Comparison of ENCODE assay signal across 18 cellular contexts in the genomic region with DNA sequence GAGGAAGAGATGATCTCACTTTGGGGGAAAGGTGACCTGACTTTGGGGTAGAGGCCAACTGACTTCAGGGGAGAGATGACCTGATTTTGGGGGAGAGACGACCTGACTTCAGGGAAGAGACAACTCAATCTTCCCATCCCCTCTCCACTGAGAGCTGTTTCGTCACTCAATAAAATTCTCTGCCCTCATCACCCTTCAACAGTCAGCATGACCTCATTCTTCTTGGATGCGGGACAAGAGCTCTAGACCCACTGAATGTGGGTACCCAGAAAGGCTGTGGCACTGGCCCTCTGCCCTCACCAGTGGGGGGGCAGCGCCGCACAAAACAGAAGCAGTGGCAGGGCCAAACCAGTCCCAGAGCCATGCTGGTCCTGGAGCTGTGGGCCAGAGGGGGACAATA. TPM values are rescaled to one million over a fixed set of nuclear protein-coding genes. Genes with fewer than 3 reads are reported as not detected.
"Had no signal": no experiment of that assay in that cellular context is flagged by ENCODE, and none has a peak within 500 bp of the region (broad histone marks: within the 10 kb centered on the region; RNA-seq: fewer than 3 reads in every experiment).

No MANE protein-coding gene starts in this region.

- H3K36me3 Mint-ChIP-seq: activated naive CD8-positive, alpha-beta T cell treated with anti-CD3 and anti-CD28 coated beads, Interleukin-2, amount 10 ng/mL, durations not matched to agents 7 days and 5 days had no signal

- H3K9me3 ChIP-seq: esophagus squamous epithelium, left lung, neutrophil, testis had no signal

- DNase-seq: activated CD4-positive, alpha-beta T cell treated with anti-CD3 and anti-CD28 coated beads, Interleukin-2, amount 50 U/mL, for 4 hours; activated gamma-delta T cell treated with Interleukin-2 at 50 U/mL for 16 hours; activated naive CD8-positive, alpha-beta T cell treated with anti-CD3 and anti-CD28 coated beads, Interleukin-2, amount 10 ng/mL, durations not matched to agents 7 days and 5 days; activated T-cell treated with anti-CD3 and anti-CD28 coated beads, Interleukin-2, amount 50 U/mL, for 48 hours; anterior cingulate cortex; esophagus squamous epithelium; foreskin melanocyte; heart right ventricle; left lung; posterior cingulate gyrus; stimulated activated CD4-positive, alpha-beta T cell treated with anti-CD3 and anti-CD28 coated beads, Interleukin-15, amount 100 ng/mL, for 24 hours; stimulated activated CD4-positive, alpha-beta T cell treated with anti-CD3 and anti-CD28 coated beads, Interleukin-4, amount 100 ng/mL, for 4 hours; stimulated activated naive CD8-positive, alpha-beta T cell treated with anti-CD3 and anti-CD28 coated beads, Interleukin-15, amount 100 ng/mL, for 72 hours; T-helper 2 cell; testis had no signal

- H3K36me3 ChIP-seq: esophagus squamous epithelium, heart right ventricle, left lung, neutrophil had no signal

- H3K4me1 Mint-ChIP-seq: activated naive CD8-positive, alpha-beta T cell treated with anti-CD3 and anti-CD28 coated beads, Interleukin-2, amount 10 ng/mL, durations not matched to agents 7 days and 5 days; stimulated activated naive CD8-positive, alpha-beta T cell treated with anti-CD3 and anti-CD28 coated beads, Interleukin-15, amount 100 ng/mL, for 72 hours had no signal

- H3K27me3 Mint-ChIP-seq: activated naive CD8-positive, alpha-beta T cell treated with anti-CD3 and anti-CD28 coated beads, Interleukin-2, amount 10 ng/mL, durations not matched to agents 7 days and 5 days; stimulated activated naive CD8-positive, alpha-beta T cell treated with anti-CD3 and anti-CD28 coated beads, Interleukin-15, amount 100 ng/mL, for 72 hours had no signal

- H3K27me3 ChIP-seq: esophagus squamous epithelium, left lung, neutrophil, testis had no signal

- H3K4me3 Mint-ChIP-seq: activated naive CD8-positive, alpha-beta T cell treated with anti-CD3 and anti-CD28 coated beads, Interleukin-2, amount 10 ng/mL, durations not matched to agents 7 days and 5 days; stimulated activated naive CD8-positive, alpha-beta T cell treated with anti-CD3 and anti-CD28 coated beads, Interleukin-15, amount 100 ng/mL, for 72 hours had no signal

- H3K27ac Mint-ChIP-seq: activated naive CD8-positive, alpha-beta T cell treated with anti-CD3 and anti-CD28 coated beads, Interleukin-2, amount 10 ng/mL, durations not matched to agents 7 days and 5 days had no signal

- H3K4me3 ChIP-seq: esophagus squamous epithelium, heart right ventricle, left lung, testis had no signal

RNA-seq across cellular contexts. Expression of a gene that starts 34.6 kb away (rescaled TPM):
- total RNA-seq: activated naive CD8-positive, alpha-beta T cell treated with anti-CD3 and anti-CD28 coated beads, Interleukin-2, amount 10 ng/mL, durations not matched to agents 7 days and 5 days; bronchial epithelial cell; esophagus squamous epithelium; heart right ventricle; left lung; skeletal muscle tissue had no signal
